In genomic region chr20:33947709-33948295, GRCh38 we compare ENCODE assay signal across 8 cellular contexts. TPM values are rescaled to one million over a fixed set of nuclear protein-coding genes. Genes with fewer than 3 reads are reported as not detected.
DNase-seq lines count a peak whose midpoint lies in the region; ATAC-seq and TF ChIP-seq lines count a peak whose summit lies in the region.

No MANE protein-coding gene starts in this region.

- WGBS in hepatocyte (ENCODE audit: low lambda C conversion rate, missing lambda C conversion rate), result 38% methylated on average over 2 of the region's 2 CpGs

- H3K27ac ChIP-seq in hepatocyte, result no peak overlapping the region

- H3K9me3 Mint-ChIP-seq in activated T-cell treated with anti-CD3 and anti-CD28 coated beads, Interleukin-2, amount 50 U/mL, for 72 hours, result peaks cover 15 to 20% of the 10 kb centered on the region in 2 donors

- H2AFZ ChIP-seq in hepatocyte, result no peak overlapping the region

- no peaks in the 10 kb centered on the region for H3K9me3 ChIP-seq in hepatocyte (ENCODE audit: low read depth)

- TF ChIP-seq CTCF in AG09309 (IDR thresholded peaks at IDR 0.05; ENCODE audit: control insufficient read depth, insufficient read depth, low read depth, low read length, missing control alignments) (peak; percentile 31), hepatocyte (IDR thresholded peaks at IDR 0.05; ENCODE audit: poor library complexity) (peak; percentile 33)

- no peak overlapping the region for H3K27ac Mint-ChIP-seq in activated T-cell treated with anti-CD3 and anti-CD28 coated beads, Interleukin-2, amount 50 U/mL, for 72 hours

- peaks cover 15 to 22% of the 10 kb centered on the region in 2 donors for H3K36me3 Mint-ChIP-seq in activated T-cell treated with anti-CD3 and anti-CD28 coated beads, Interleukin-2, amount 50 U/mL, for 72 hours (ENCODE audit: insufficient read depth in 2 of 2)

- no peaks in the 10 kb centered on the region for H3K79me2 ChIP-seq in hepatocyte

- H3K27me3 Mint-ChIP-seq in activated T-cell treated with anti-CD3 and anti-CD28 coated beads, Interleukin-2, amount 50 U/mL, for 72 hours (ENCODE audit: low read depth), result peaks cover 16% of the 10 kb centered on the region

- H3K4me3 Mint-ChIP-seq in activated T-cell treated with anti-CD3 and anti-CD28 coated beads, Interleukin-2, amount 50 U/mL, for 72 hours, result no peak overlapping the region

- no peaks in the 10 kb centered on the region for H3K36me3 ChIP-seq in hepatocyte (replicated peaks; ENCODE audit: insufficient read depth, low read depth)

- H4K20me1 ChIP-seq in hepatocyte (ENCODE audit: insufficient read depth, poor library complexity, severe bottlenecking), result no peaks in the 10 kb centered on the region

- H3K9me2 ChIP-seq in hepatocyte (replicated peaks; ENCODE audit: insufficient read depth), result no peaks in the 10 kb centered on the region

- no peaks in the 10 kb centered on the region for H3K4me1 ChIP-seq in hepatocyte (ENCODE audit: insufficient read depth)

- no peak for DNase-seq in AG09309 (ENCODE audit: low read depth)
- peak; percentile 15 for DNase-seq in GM19238 (ENCODE audit: insufficient read length, low spot score)
- peak; percentile 24 for DNase-seq in NOMO-1 treated with dmso at 0.1 percent for 144 hours (lab: John Stamatoyannopoulos, UW; ENCODE audit: unreplicated experiment)
- peak; percentile 58 to 66 for DNase-seq in activated T-cell treated with anti-CD3 and anti-CD28 coated beads, Interleukin-2, amount 50 U/mL, for 72 hours
- peak; percentile 19 for DNase-seq in hepatocyte (ENCODE audit: low spot score)
- DNase-seq in stimulated activated CD8-positive, alpha-beta memory T cell treated with anti-CD3 and anti-CD28 coated beads, Interleukin-15, amount 100 ng/mL, for 48 hours (ENCODE audit: low read depth in 2 of 2), result peak; percentile 6 to 9
- no peak for DNase-seq in NK-92 (lab: John Stamatoyannopoulos, UW; ENCODE audit: unreplicated experiment)

- H3K4me3 ChIP-seq in AG09309 (ENCODE audit: control insufficient read depth, low read depth, low read length) (no peak overlapping the region), hepatocyte (no peak overlapping the region)

- no peaks in the 10 kb centered on the region for H3K4me1 Mint-ChIP-seq in activated T-cell treated with anti-CD3 and anti-CD28 coated beads, Interleukin-2, amount 50 U/mL, for 72 hours (ENCODE audit: low read depth)

- H3K4me2 ChIP-seq in hepatocyte, result no peak overlapping the region

- peak; percentile 63 to 65 for ATAC-seq in activated T-cell treated with anti-CD3 and anti-CD28 coated beads, Interleukin-2, amount 50 U/mL, for 72 hours (replicated peaks in 1 of 2)
- ATAC-seq in HG03565 (IDR thresholded peaks at IDR 0.05; ENCODE audit: unreplicated experiment), result no peak

- no peaks in the 10 kb centered on the region for H3K27me3 ChIP-seq in hepatocyte

RNA-seq across cellular contexts. Expression of gene RALY, which starts 45.9 kb away (rescaled TPM):
- total RNA-seq in activated T-cell treated with anti-CD3 and anti-CD28 coated beads, Interleukin-2, amount 50 U/mL, for 72 hours, result 100 to 1,000 TPM; 148 to 164 TPM
- 122 and 123 TPM in 2 replicates for total RNA-seq in hepatocyte
- 209 and 240 TPM in 2 replicates for polyA plus RNA-seq in hepatocyte

Comparison
In these comparisons a context has a peak if more than half of its experiments do, and no peak if none do; other contexts are left out.
1. DNase-seq: peak in GM19238 (single experiment), NOMO-1 treated with dmso at 0.1 percent for 144 hours (single experiment), activated T-cell treated with anti-CD3 and anti-CD28 coated beads, Interleukin-2, amount 50 U/mL, for 72 hours (2 of 2), hepatocyte (single experiment) and stimulated activated CD8-positive, alpha-beta memory T cell treated with anti-CD3 and anti-CD28 coated beads, Interleukin-15, amount 100 ng/mL, for 48 hours (2 of 2); none in AG09309 (single experiment) and NK-92 (single experiment).